Comparison of ENCODE assay signal across 13 cellular contexts in genomic region chr6:56259682-56260081, GRCh38. TPM values are rescaled to one million over a fixed set of nuclear protein-coding genes. Genes with fewer than 3 reads are reported as not detected.
DNase-seq lines count a peak whose midpoint lies in the region; ATAC-seq, FAIRE-seq and TF ChIP-seq lines count a peak whose summit lies in the region.
"Had no signal": no experiment of that assay in that cellular context is flagged by ENCODE, and none has a peak within 500 bp of the region (broad histone marks: within the 10 kb centered on the region; RNA-seq: fewer than 3 reads in every experiment).

No MANE protein-coding gene starts in this region.

- H3K4me2 ChIP-seq in fibroblast of lung (ENCODE audit: extremely low read depth, insufficient read depth, low read length): no peak overlapping the region

- no peaks in the 10 kb centered on the region for H3K27me3 ChIP-seq in fibroblast of lung (ENCODE audit: control insufficient read depth, insufficient read depth, low read length)
- H3K27me3 ChIP-seq: ascending aorta had no signal

- H3K9ac ChIP-seq in fibroblast of lung (ENCODE audit: insufficient read depth, low read length): no peak overlapping the region

- ATAC-seq in HG02885 (IDR thresholded peaks at IDR 0.05; ENCODE audit: poor library complexity, unreplicated experiment): no peak
- no peak for ATAC-seq in GM18870 (IDR thresholded peaks at IDR 0.05; ENCODE audit: unreplicated experiment)

- H3K79me2 ChIP-seq in fibroblast of lung (ENCODE audit: control insufficient read depth, insufficient read depth, low read length): no peaks in the 10 kb centered on the region

- H3K9me3 ChIP-seq in fibroblast of lung (ENCODE audit: control insufficient read depth, insufficient read depth, low read depth, low read length): no peaks in the 10 kb centered on the region
- H3K9me3 ChIP-seq: ascending aorta had no signal

- H3K27ac ChIP-seq in fibroblast of lung (ENCODE audit: insufficient read depth, low read length): no peak overlapping the region
- H3K27ac ChIP-seq: ascending aorta had no signal

- TF ChIP-seq POLR2A in GM12891 (IDR thresholded peaks at IDR 0.05; ENCODE audit: low read depth, low read length): no peak

- DNase-seq in AG10803 (ENCODE audit: low read depth) (peak; percentile 17), HT1080 (ENCODE audit: low read depth) (peak; percentile 45), NCI-H748 (lab: John Stamatoyannopoulos, UW; ENCODE audit: unreplicated experiment) (peak; percentile 74), fibroblast of lung (ENCODE audit: low read depth in 2 of 2) (peak; percentile 49 to 86), GM12891 (ENCODE audit: insufficient read length, low spot score) (no peak), NCI-H226 (no peak)
- DNase-seq: activated CD8-positive, alpha-beta memory T cell treated with anti-CD3 and anti-CD28 coated beads, Interleukin-2, amount 50 U/mL, for 48 hours; T-helper 9 cell had no signal

- H2AFZ ChIP-seq in fibroblast of lung (ENCODE audit: low read length): no peak overlapping the region

- no peak for FAIRE-seq in GM12891 (lab: Jason Lieb, UNC)

- TF ChIP-seq CTCF in AG10803 (conservative IDR thresholded peaks at IDR 0.05; ENCODE audit: low read length): no peak
- no peak for TF ChIP-seq CTCF in fibroblast of lung (conservative IDR thresholded peaks at IDR 0.05 in 1 of 2, IDR thresholded peaks at IDR 0.05 in 1 of 2; ENCODE audit: low read depth in 1 of 2, low read length in 2 of 2)

- no peaks in the 10 kb centered on the region for H3K36me3 ChIP-seq in fibroblast of lung (ENCODE audit: control insufficient read depth, insufficient read depth, low read length)
- H3K36me3 ChIP-seq: ascending aorta had no signal

- no peaks in the 10 kb centered on the region for H3K4me1 ChIP-seq in fibroblast of lung (ENCODE audit: control insufficient read depth, extremely low read depth, insufficient read depth, low read length)

- H3K4me3 ChIP-seq in AG10803 (ENCODE audit: low read length) (no peak overlapping the region), fibroblast of lung (replicated peaks in 1 of 4; ENCODE audit: control extremely low read depth in 1 of 4, insufficient read depth in 1 of 4, low read depth in 3 of 4, low read length in 4 of 4) (no peak overlapping the region)
- H3K4me3 ChIP-seq: ascending aorta, lung had no signal

- no peaks in the 10 kb centered on the region for H4K20me1 ChIP-seq in fibroblast of lung (ENCODE audit: control insufficient read depth, extremely low read depth, insufficient read depth, low read length)

TF ChIP-seq in GM12891, 5 proteins besides CTCF, POLR2A, EP300 and RAD21:
- TF ChIP-seq POLR2AphosphoS5 (IDR thresholded peaks at IDR 0.05; ENCODE audit: low read depth, low read length) (no peak), POU2F2 (IDR thresholded peaks at IDR 0.05; ENCODE audit: low read depth, low read length) (no peak), TAF1 (IDR thresholded peaks at IDR 0.05; ENCODE audit: low read depth, low read length) (no peak), PAX5 (IDR thresholded peaks at IDR 0.05; ENCODE audit: insufficient read depth, low read length, severe bottlenecking) (no peak), SPI1 (IDR thresholded peaks at IDR 0.05; ENCODE audit: low read depth, low read length) (no peak)

RNA-seq across cellular contexts. Expression of gene COL21A1, which starts 12.3 kb away (rescaled TPM):
- 0.08 and 0.10 TPM in 2 replicates for total RNA-seq in HT1080 (2014; rRNA removed; shearing (Covaris generic))
- 0.12 and 0.19 TPM in 2 replicates for polyA plus RNA-seq in HT1080 (2015; cell fraction: cytosol; rRNA removed)
- 0.29 and 1.1 TPM in 2 replicates for polyA plus RNA-seq in HT1080 (2015; cell fraction: nucleus; rRNA removed)
- 2.3 and 6.9 TPM in 2 replicates for total RNA-seq in fibroblast of lung
- 0.52 and 28.2 TPM in 2 replicates for polyA plus RNA-seq in fibroblast of lung
- 0.46 and 22.3 TPM in 2 replicates for polyA plus RNA-seq in fibroblast of lung (2012)
- 3.8 TPM in 1 of 2 replicates, not detected in the other for polyA minus RNA-seq in fibroblast of lung (ENCODE audit: low replicate concordance)
- not detected for polyA plus RNA-seq in GM12891 (2012; ENCODE audit: low read depth, missing spikeins)
- polyA plus RNA-seq: CD14-positive monocyte had no signal

Comparison
In these comparisons a context has a peak if more than half of its experiments do, and no peak if none do; other contexts are left out.
1. DNase-seq: peak in AG10803 (single experiment), HT1080 (single experiment), NCI-H748 (single experiment) and fibroblast of lung (2 of 2); none in GM12891 (single experiment) and NCI-H226 (single experiment).